In the genomic region with DNA sequence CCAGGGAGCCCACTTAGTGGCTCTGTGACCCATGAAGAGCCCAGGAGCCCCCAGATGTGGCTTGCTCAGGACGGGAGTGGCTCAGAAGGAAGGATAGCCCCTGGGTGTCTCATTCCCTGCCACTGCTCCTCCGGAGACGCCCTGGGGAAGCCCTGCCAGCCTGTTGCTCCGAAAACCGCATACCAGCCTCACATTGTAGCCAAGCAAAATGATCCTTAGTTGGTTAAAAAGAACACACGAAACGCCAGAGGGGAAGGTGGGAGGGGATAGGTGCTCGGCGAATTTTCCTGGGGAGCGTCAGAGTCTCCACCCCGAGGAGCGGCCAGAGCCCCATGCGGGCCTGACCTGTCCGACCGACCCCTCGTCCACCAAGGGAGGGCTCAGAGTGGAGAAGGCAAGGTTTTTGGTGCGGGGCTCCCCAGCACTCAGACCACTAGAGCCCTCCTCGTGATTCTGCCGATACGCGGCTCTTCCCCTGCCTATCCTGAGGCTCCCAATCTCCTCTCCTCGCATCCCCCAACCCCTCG, we compare ENCODE assay signal across 10 cellular contexts. TPM values are rescaled to one million over a fixed set of nuclear protein-coding genes. Genes with fewer than 3 reads are reported as not detected.
DNase-seq lines count a peak whose midpoint lies in the region; ATAC-seq and TF ChIP-seq lines count a peak whose summit lies in the region.
"Had no signal": no experiment of that assay in that cellular context is flagged by ENCODE, and none has a peak within 500 bp of the region (broad histone marks: within the 10 kb centered on the region; RNA-seq: fewer than 3 reads in every experiment).

No MANE protein-coding gene starts in this region.

- no peaks in the 10 kb centered on the region for H3K4me1 ChIP-seq in colonic mucosa
- H3K4me1 ChIP-seq in lung (ENCODE audit: control insufficient read depth in 2 of 2, insufficient read depth in 2 of 2, low read length in 2 of 2) = peaks cover 0 to 11% of the 10 kb centered on the region in 2 donors
- H3K4me1 ChIP-seq in tibial nerve = peaks cover 6 to 58% (median 29%) of the 10 kb centered on the region in 4 donors

- H3K9me3 Mint-ChIP-seq in activated CD4-positive, alpha-beta T cell treated with anti-CD3 and anti-CD28 coated beads, Interleukin-2, amount 10 ng/mL, durations not matched to agents 24 days and 14 days = no peaks in the 10 kb centered on the region
- H3K9me3 Mint-ChIP-seq: activated naive CD4-positive, alpha-beta T cell treated with anti-CD3 and anti-CD28 coated beads, Interleukin-2, amount 50 U/mL, for 72 hours had no signal

- peak overlapping the region; percentile 71 for H3K4me3 Mint-ChIP-seq in activated CD4-positive, alpha-beta T cell treated with anti-CD3 and anti-CD28 coated beads, Interleukin-2, amount 10 ng/mL, durations not matched to agents 24 days and 14 days

- H3K4me3 ChIP-seq in colonic mucosa (peak overlapping the region; percentile 46), lung (no peak overlapping the region), tibial nerve (peak overlapping the region; percentile 64 to 86 (median 76))

- TF ChIP-seq POLR2A in tibial nerve (IDR thresholded peaks at IDR 0.05) = no peak

- peaks cover 11% of the 10 kb centered on the region for H3K4me1 Mint-ChIP-seq in activated CD4-positive, alpha-beta T cell treated with anti-CD3 and anti-CD28 coated beads, Interleukin-2, amount 10 ng/mL, durations not matched to agents 24 days and 14 days

- no peak overlapping the region for H3K9ac ChIP-seq in colonic mucosa (ENCODE audit: low read depth in 2 of 2, low read length in 2 of 2)

- H3K9me3 ChIP-seq in colonic mucosa = no peaks in the 10 kb centered on the region
- H3K9me3 ChIP-seq in lung (ENCODE audit: control insufficient read depth in 2 of 2, insufficient read depth in 1 of 2, low read length in 1 of 2) = no peaks in the 10 kb centered on the region
- no peaks in the 10 kb centered on the region for H3K9me3 ChIP-seq in tibial nerve

- WGBS in lung, 2 donors = 30 to 50% methylated on average over 23 of the region's 23 CpGs
- WGBS in tibial nerve, 2 donors = 13 to 34% methylated on average over 21 to 23 of the region's 23 CpGs

- H3K36me3 ChIP-seq in colonic mucosa (no peaks in the 10 kb centered on the region), lung (ENCODE audit: control insufficient read depth in 2 of 2, insufficient read depth in 2 of 2, low read length in 2 of 2) (no peaks in the 10 kb centered on the region), tibial nerve (peaks cover 0 to 9% (median 0%) of the 10 kb centered on the region in 3 donors)

- ATAC-seq in lung (ENCODE audit: insufficient read depth, low FRiP score) (peak; percentile 12), GM18909 (IDR thresholded peaks at IDR 0.05; ENCODE audit: poor library complexity, unreplicated experiment) (no peak), HG03097 (IDR thresholded peaks at IDR 0.05; ENCODE audit: low FRiP score, unreplicated experiment) (no peak)

- H3K27me3 ChIP-seq in colonic mucosa (no peaks in the 10 kb centered on the region), lung (ENCODE audit: control insufficient read depth, insufficient read depth) (no peaks in the 10 kb centered on the region), tibial nerve (no peaks in the 10 kb centered on the region)

- H3K27ac ChIP-seq in colonic mucosa = peak overlapping the region; percentile 34
- H3K27ac ChIP-seq in lung (ENCODE audit: low read depth in 1 of 2, low read length in 1 of 2) = peak overlapping the region; percentile 62 to 87
- H3K27ac ChIP-seq in tibial nerve = peak overlapping the region; percentile 83 to 97 (median 96)
- H3K27ac ChIP-seq: C4-2B had no signal

- H3K36me3 Mint-ChIP-seq in activated CD4-positive, alpha-beta T cell treated with anti-CD3 and anti-CD28 coated beads, Interleukin-2, amount 10 ng/mL, durations not matched to agents 24 days and 14 days (ENCODE audit: low read depth) = peaks cover 23% of the 10 kb centered on the region
- H3K36me3 Mint-ChIP-seq: activated naive CD4-positive, alpha-beta T cell treated with anti-CD3 and anti-CD28 coated beads, Interleukin-2, amount 50 U/mL, for 72 hours had no signal

- no peak for TF ChIP-seq CTCF in colonic mucosa (IDR thresholded peaks at IDR 0.05)
- TF ChIP-seq CTCF in lung (IDR thresholded peaks at IDR 0.05; ENCODE audit: control extremely low read depth, extremely low read depth) = no peak
- TF ChIP-seq CTCF in tibial nerve (IDR thresholded peaks at IDR 0.05) = no peak

- TF ChIP-seq EP300 in tibial nerve (IDR thresholded peaks at IDR 0.05) = no peak

- DNase-seq in activated CD4-positive, alpha-beta T cell treated with anti-CD3 and anti-CD28 coated beads, Interleukin-2, amount 10 ng/mL, durations not matched to agents 24 days and 14 days = no peak
- no peak for DNase-seq in activated CD4-positive, alpha-beta T cell treated with anti-CD3 and anti-CD28 coated beads, Interleukin-2, amount 50 U/mL, for 48 hours
- DNase-seq in colonic mucosa (no peak), lung (ENCODE audit: low spot score) (no peak), tibial nerve (ENCODE audit: low spot score in 2 of 2) (no peak)
- DNase-seq in effector CD4-positive, alpha-beta T cell = no peak

- H3K27me3 Mint-ChIP-seq in activated CD4-positive, alpha-beta T cell treated with anti-CD3 and anti-CD28 coated beads, Interleukin-2, amount 10 ng/mL, durations not matched to agents 24 days and 14 days = peaks cover 6% of the 10 kb centered on the region

- H3K27ac Mint-ChIP-seq in activated CD4-positive, alpha-beta T cell treated with anti-CD3 and anti-CD28 coated beads, Interleukin-2, amount 10 ng/mL, durations not matched to agents 24 days and 14 days = no peak overlapping the region
- H3K27ac Mint-ChIP-seq: activated naive CD4-positive, alpha-beta T cell treated with anti-CD3 and anti-CD28 coated beads, Interleukin-2, amount 50 U/mL, for 72 hours had no signal

- intact Hi-C loops in activated CD4-positive, alpha-beta T cell treated with anti-CD3 and anti-CD28 coated beads, Interleukin-2, amount 10 ng/mL, durations not matched to agents 24 days and 14 days (cut with micrococcal nuclease) = loop anchor here (5.0 kb wide), 1 partner anchor 46 kb away; no protein-coding TSS in a partner anchor
- intact Hi-C loops in colonic mucosa (cut with DNase I) = loop anchor here (5.0 kb wide), 2 partner anchors 44 to 99 kb away; partner anchors contain the start of genes CFAP68 and FDXACB1

RNA-seq across cellular contexts. Expression of gene DIXDC1, which starts 39.5 kb away (rescaled TPM):
- 22.2 and 23.3 TPM in 2 replicates for total RNA-seq in activated CD4-positive, alpha-beta T cell treated with anti-CD3 and anti-CD28 coated beads, Interleukin-2, amount 10 ng/mL, durations not matched to agents 24 days and 14 days
- total RNA-seq in colonic mucosa (10 to 100 TPM in 1 of 2 donors, 1 to 10 TPM in 1; 4.0 to 13.8 TPM), lung (10 to 100 TPM; 17.2 to 32.1 TPM), tibial nerve (10 to 100 TPM; 43.8 to 69.3 (median 49.5) TPM)
- 1 to 10 TPM; 3.1 to 3.9 TPM for polyA plus RNA-seq in lung

RNA-seq across cellular contexts. Expression of gene DLAT, which starts 48.5 kb away (rescaled TPM):
- total RNA-seq in activated CD4-positive, alpha-beta T cell treated with anti-CD3 and anti-CD28 coated beads, Interleukin-2, amount 10 ng/mL, durations not matched to agents 24 days and 14 days = 59.2 and 61.8 TPM in 2 replicates
- total RNA-seq in colonic mucosa (10 to 100 TPM; 67.3 to 73.4 TPM), lung (10 to 100 TPM; 31.9 to 32.9 TPM), tibial nerve (10 to 100 TPM; 18.2 to 32.1 (median 19.9) TPM)
- 10 to 100 TPM; 12.0 to 21.1 TPM for polyA plus RNA-seq in lung

RNA-seq across cellular contexts. Expression of gene C11orf52, which starts 58.0 kb away (rescaled TPM):
- not detected in 2 replicates for total RNA-seq in activated CD4-positive, alpha-beta T cell treated with anti-CD3 and anti-CD28 coated beads, Interleukin-2, amount 10 ng/mL, durations not matched to agents 24 days and 14 days
- total RNA-seq in colonic mucosa (1 to 10 TPM; 7.3 to 8.8 TPM), lung (10 to 100 TPM; 11.1 to 16.0 TPM), tibial nerve (1 to 10 TPM in 2 of 4 donors, not detected in 2; 5.0 to 6.9 TPM)
- 10 to 100 TPM; 14.6 to 20.4 TPM for polyA plus RNA-seq in lung
- total RNA-seq: activated naive CD4-positive, alpha-beta T cell treated with anti-CD3 and anti-CD28 coated beads, Interleukin-2, amount 50 U/mL, for 72 hours had no signal

Comparison
In these comparisons a context has a peak if more than half of its experiments do, and no peak if none do; other contexts are left out.
1. H3K27ac ChIP-seq: peak in every context shown above with its lines; median percentile 96 in tibial nerve; 74 in lung; 34 in colonic mucosa.